In the genomic region with DNA sequence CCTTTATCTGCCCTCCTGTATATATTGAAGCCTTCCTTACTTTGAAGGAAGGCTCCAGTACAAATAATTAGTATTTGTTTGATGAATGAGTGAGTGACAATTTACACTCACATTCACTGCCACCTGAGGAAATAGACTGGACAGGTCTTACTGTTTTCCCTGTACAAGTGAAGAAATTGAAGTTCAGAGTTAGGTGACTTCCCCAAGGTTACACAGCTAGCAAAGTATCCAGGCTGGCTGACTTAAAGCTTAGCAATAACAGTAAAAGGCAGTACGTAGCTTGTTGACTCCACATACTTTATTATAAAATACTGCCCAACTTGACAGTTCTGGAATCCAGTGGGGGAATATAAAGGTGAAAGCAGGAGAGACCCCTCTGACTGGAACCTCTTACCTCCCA, we compare ENCODE assay signal across 14 cellular contexts. TPM values are rescaled to one million over a fixed set of nuclear protein-coding genes. Genes with fewer than 3 reads are reported as not detected.
DNase-seq lines count a peak whose midpoint lies in the region; ATAC-seq, FAIRE-seq and TF ChIP-seq lines count a peak whose summit lies in the region.
"Had no signal": no experiment of that assay in that cellular context is flagged by ENCODE, and none has a peak within 500 bp of the region (broad histone marks: within the 10 kb centered on the region; RNA-seq: fewer than 3 reads in every experiment).

No MANE protein-coding gene starts in this region.

- peak overlapping the region; percentile 45 for H3K9ac ChIP-seq in iPS-18a (ENCODE audit: low read length)
- H3K9ac ChIP-seq in colonic mucosa (ENCODE audit: low read depth in 2 of 2, low read length in 2 of 2): peak overlapping the region in 1 of 2 donors; percentile 49

- no peak for FAIRE-seq in pancreas (lab: Jason Lieb, UNC)

- H3K27ac ChIP-seq in VCaP: peak overlapping the region; percentile 99; the same call in 1 of the 2 replicates
- peak overlapping the region; percentile 47 for H3K27ac ChIP-seq in iPS-18a (ENCODE audit: low read length)
- H3K27ac ChIP-seq in pancreas: peak overlapping the region; percentile 94 to 96 (median 95)
- no peak overlapping the region for H3K27ac ChIP-seq in vagina
- H3K27ac ChIP-seq in colonic mucosa: no peak overlapping the region
- H3K27ac ChIP-seq: skin epidermis, WERI-Rb-1 had no signal

- H3K27me3 ChIP-seq in iPS-18a (ENCODE audit: control insufficient read depth, insufficient read depth, low read length): no peaks in the 10 kb centered on the region
- H3K27me3 ChIP-seq in pancreas: no peaks in the 10 kb centered on the region
- no peaks in the 10 kb centered on the region for H3K27me3 ChIP-seq in vagina
- peaks cover 8% of the 10 kb centered on the region; the same call in 1 of the 2 replicates for H3K27me3 ChIP-seq in BE2C
- no peaks in the 10 kb centered on the region for H3K27me3 ChIP-seq in colonic mucosa

- H3K9me3 ChIP-seq in iPS-18a (ENCODE audit: control insufficient read depth, low read depth, low read length): no peaks in the 10 kb centered on the region
- H3K9me3 ChIP-seq in pancreas: no peaks in the 10 kb centered on the region
- no peaks in the 10 kb centered on the region for H3K9me3 ChIP-seq in vagina
- H3K9me3 ChIP-seq in BE2C: no peaks in the 10 kb centered on the region; the same call in 1 of the 2 replicates
- H3K9me3 ChIP-seq in colonic mucosa: no peaks in the 10 kb centered on the region

- 13 to 15% methylated on average over 1 of the region's 1 CpG for WGBS in pancreas, 2 donors

- H3K4me1 ChIP-seq in iPS-18a (ENCODE audit: control insufficient read depth, low read depth, low read length) (peaks cover 46% of the 10 kb centered on the region), pancreas (peaks cover 20 to 30% (median 26%) of the 10 kb centered on the region in 3 donors), vagina (no peaks in the 10 kb centered on the region), BE2C (no peaks in the 10 kb centered on the region), colonic mucosa (no peaks in the 10 kb centered on the region)

- DNase-seq in ELR (ENCODE audit: low read depth) (peak; percentile 32), pancreas (no peak), vagina (ENCODE audit: extremely low spot score in 2 of 2) (no peak), BE2C (no peak), colonic mucosa (no peak)
- DNase-seq: activated naive CD4-positive, alpha-beta T cell treated with anti-CD3 and anti-CD28 coated beads for 36 hours; DMS153; HCEC 1CT; nucleus accumbens; WERI-Rb-1 had no signal

- TF ChIP-seq CTCF in VCaP (conservative IDR thresholded peaks at IDR 0.05): no peak
- TF ChIP-seq CTCF in pancreas (IDR thresholded peaks at IDR 0.05): no peak
- TF ChIP-seq CTCF in vagina (IDR thresholded peaks at IDR 0.05): no peak
- no peak for TF ChIP-seq CTCF in BE2C (IDR thresholded peaks at IDR 0.05; ENCODE audit: low read depth, low read length)
- TF ChIP-seq CTCF in colonic mucosa (IDR thresholded peaks at IDR 0.05): no peak

- ATAC-seq in pancreas: no peak
- ATAC-seq in HG03521 (IDR thresholded peaks at IDR 0.05; ENCODE audit: unreplicated experiment): no peak

- peaks cover 14% of the 10 kb centered on the region for H3K36me3 ChIP-seq in iPS-18a (ENCODE audit: control insufficient read depth, low read depth, low read length)
- H3K36me3 ChIP-seq in pancreas: peaks cover 0 to 9% (median 8%) of the 10 kb centered on the region in 3 donors
- H3K36me3 ChIP-seq in vagina: no peaks in the 10 kb centered on the region
- H3K36me3 ChIP-seq in BE2C: no peaks in the 10 kb centered on the region
- peaks cover 3% of the 10 kb centered on the region for H3K36me3 ChIP-seq in colonic mucosa
- H3K36me3 ChIP-seq: WERI-Rb-1 had no signal

- H3K4me3 ChIP-seq in iPS-18a (ENCODE audit: low read length) (peak overlapping the region; percentile 35), pancreas (no peak overlapping the region), vagina (no peak overlapping the region), BE2C (ENCODE audit: low read depth, low read length) (no peak overlapping the region), colonic mucosa (no peak overlapping the region)
- H3K4me3 ChIP-seq: skin epidermis had no signal

- no peak for TF ChIP-seq POLR2A in vagina (IDR thresholded peaks at IDR 0.05)

- intact Hi-C loops in pancreas (cut with DNase I): no loop called here
- intact Hi-C loops in vagina (cut with DNase I): no loop called here
- intact Hi-C loops in colonic mucosa (cut with DNase I): no loop called here

RNA-seq across cellular contexts. Expression of gene KRT18, which starts 2.6 kb away (rescaled TPM):
- total RNA-seq in pancreas (100 to 1,000 TPM; 309 to 595 (median 384) TPM), vagina (93.1 TPM), colonic mucosa (1,000 to 10,000 TPM; 1,068 to 1,487 TPM)
- 100 to 1,000 TPM; 526 to 610 TPM for polyA plus RNA-seq in pancreas
- polyA plus RNA-seq in BE2C (2012; ENCODE audit: insufficient read depth, insufficient read length, low read depth): 3.5 TPM

RNA-seq across cellular contexts. Expression of gene KRT8, which starts 41.5 kb away (rescaled TPM):
- total RNA-seq in pancreas (100 to 1,000 TPM; 317 to 789 (median 496) TPM), vagina (22.8 TPM), colonic mucosa (1,000 to 10,000 TPM; 4,207 to 4,597 TPM)
- polyA plus RNA-seq in pancreas: 100 to 1,000 TPM; 698 to 759 TPM
- 20.8 TPM for polyA plus RNA-seq in BE2C (2012; ENCODE audit: insufficient read depth, insufficient read length, low read depth)

RNA-seq across cellular contexts. Expression of gene EIF4B, which starts 59.9 kb away (rescaled TPM):
- total RNA-seq in pancreas (100 to 1,000 TPM; 343 to 522 (median 446) TPM), vagina (339 TPM), colonic mucosa (100 to 1,000 TPM; 398 to 455 TPM)
- 10 to 100 TPM; 72.8 to 88.6 TPM for polyA plus RNA-seq in pancreas
- 173 TPM for polyA plus RNA-seq in BE2C (2012; ENCODE audit: insufficient read depth, insufficient read length, low read depth)

Comparison
In these comparisons a context has a peak if more than half of its experiments do, and no peak if none do; other contexts are left out.
1. H3K27ac ChIP-seq: peak in VCaP (single experiment), iPS-18a (single experiment) and pancreas (4 of 4); none in vagina (single experiment) and colonic mucosa (single experiment).
2. RNA of gene KRT8, which starts 41.5 kb away (total RNA-seq): 4,207 to 4,597 TPM in colonic mucosa and 317 to 789 TPM in pancreas; 22.8 TPM in vagina (single experiment); every median in the first group is over 10 times any median in the second.